ENCODE assay signal across 14 cellular contexts in genomic region chr11:59349657-59350056, GRCh38. TPM values are rescaled to one million over a fixed set of nuclear protein-coding genes. Genes with fewer than 3 reads are reported as not detected.
"Had no signal": no experiment of that assay in that cellular context is flagged by ENCODE, and none has a peak within 500 bp of the region (broad histone marks: within the 10 kb centered on the region; RNA-seq: fewer than 3 reads in every experiment).

No MANE protein-coding gene starts in this region.

RNA-seq across cellular contexts. Expression of gene OR5AN1, which starts 9.0 kb away (rescaled TPM):
- total RNA-seq: activated CD4-positive, alpha-beta memory T cell treated with anti-CD3 and anti-CD28 coated beads, Interleukin-2, amount 10 ng/mL, durations not matched to agents 7 days and 5 days; activated CD4-positive, alpha-beta T cell treated with anti-CD3 and anti-CD28 coated beads, Interleukin-2, amount 10 ng/mL, durations not matched to agents 7 days and 5 days; activated naive CD4-positive, alpha-beta T cell treated with anti-CD3 and anti-CD28 coated beads, Interleukin-2, amount 50 U/mL, for 72 hours; activated naive CD8-positive, alpha-beta T cell treated with anti-CD3 and anti-CD28 coated beads, Interleukin-2, amount 10 ng/mL, durations not matched to agents 7 days and 5 days; activated T-cell treated with anti-CD3 and anti-CD28 coated beads, Interleukin-2, amount 50 U/mL, for 72 hours; ascending aorta; cardiac muscle cell; dorsolateral prefrontal cortex; esophagus muscularis mucosa; foreskin keratinocyte; gastrocnemius medialis; heart left ventricle; T-helper 2 cell treated with Interferon-gamma antibody and Interleukin-4, amounts not matched to agents 100 ng/mL and 5 ng/mL, for 36 hours; WTC11 had no signal
- polyA plus RNA-seq: cardiac muscle cell, foreskin keratinocyte, heart left ventricle had no signal
